Comparison of ENCODE assay signal across 18 cellular contexts in genomic region chr10:25405871-25406270, GRCh38.
DNase-seq lines count a peak whose midpoint lies in the region; ATAC-seq, FAIRE-seq and TF ChIP-seq lines count a peak whose summit lies in the region.
"Had no signal": no experiment of that assay in that cellular context is flagged by ENCODE, and none has a peak within 500 bp of the region (broad histone marks: within the 10 kb centered on the region; RNA-seq: fewer than 3 reads in every experiment).

No MANE protein-coding gene starts in this region.

- DNase-seq in HT1080 (ENCODE audit: low read depth) = peak; percentile 3
- DNase-seq in epithelial cell of esophagus (ENCODE audit: low read depth) = peak; percentile 38
- peak; percentile 6 for DNase-seq in urothelium cell line (ENCODE audit: low spot score)
- DNase-seq in NCI-H187 (lab: John Stamatoyannopoulos, UW) = no peak
- no peak for DNase-seq in NCI-H1930 (lab: John Stamatoyannopoulos, UW)
- DNase-seq: ACHN, DND-41, NCI-H1105, NCI-H1694 treated with DMSO at 0.1 percent for 48 hours, NCI-H345, NCI-H524 treated with DMSO at 0.1 percent for 48 hours, PC-3 had no signal

- no peak for FAIRE-seq in urothelium cell line (lab: Jason Lieb, UNC)
- FAIRE-seq: G401.6 had no signal

- TF ChIP-seq CTCF in VCaP (conservative IDR thresholded peaks at IDR 0.05) (no peak), epithelial cell of esophagus (IDR thresholded peaks at IDR 0.05; ENCODE audit: insufficient read depth, low read depth, low read length, missing control alignments) (no peak)

- ATAC-seq in GM21737 (IDR thresholded peaks at IDR 0.05; ENCODE audit: unreplicated experiment) = no peak
- ATAC-seq: PC-3 had no signal

- H3K4me3 ChIP-seq in epithelial cell of esophagus (ENCODE audit: low read length) = no peak overlapping the region
- H3K4me3 ChIP-seq: HAP-1 had no signal

- peak overlapping the region; percentile 38 for H3K27ac ChIP-seq in VCaP
- H3K27ac ChIP-seq: C4-2B, RWPE1 had no signal

Comparison
In these comparisons a context has a peak if more than half of its experiments do, and no peak if none do; other contexts are left out.
1. DNase-seq: peak in HT1080 (single experiment), epithelial cell of esophagus (single experiment) and urothelium cell line (single experiment); none in NCI-H187 (0 of 2) and NCI-H1930 (0 of 2).